In the genomic region with DNA sequence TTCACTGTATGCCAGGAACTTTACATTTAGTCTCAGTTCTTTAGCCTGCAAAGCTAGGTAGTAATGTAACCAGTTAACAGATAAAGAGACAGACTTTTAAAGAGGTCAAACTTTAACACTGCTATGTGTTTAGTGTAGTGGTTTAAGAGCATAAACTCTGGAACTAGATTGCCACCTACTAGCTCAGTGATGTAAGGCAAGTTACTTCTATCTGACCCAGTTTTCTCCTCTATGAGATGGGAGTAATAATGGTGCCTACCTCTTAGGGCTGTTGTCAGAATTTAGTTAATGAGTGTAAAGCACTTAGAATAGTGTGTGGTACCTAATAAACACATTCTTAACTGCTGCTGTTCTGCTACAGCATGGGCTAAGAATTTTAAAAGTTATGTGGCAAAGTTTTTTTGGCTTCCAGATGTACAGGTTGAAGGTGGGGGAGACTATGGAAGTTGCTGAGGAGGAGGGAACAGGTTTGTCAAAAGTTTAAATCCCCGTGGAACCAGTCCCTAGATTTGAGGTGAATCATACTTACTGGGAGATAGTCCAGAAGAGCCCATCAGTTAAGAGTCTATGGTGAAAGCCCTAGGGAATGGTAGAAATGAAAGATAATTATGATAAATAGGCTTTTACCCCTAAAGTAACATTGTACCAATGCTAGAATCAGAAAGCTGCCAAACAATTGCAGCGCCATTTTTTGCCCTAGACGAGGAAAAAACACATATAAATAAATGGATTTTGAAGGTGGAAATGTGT, we compare ENCODE assay signal across 1 cellular context.
TF ChIP-seq lines count a peak whose summit lies in the region.

No MANE protein-coding gene starts in this region.

TF ChIP-seq in WTC11, 78 proteins besides CTCF, POLR2A, EP300 and RAD21 (continued from another document):
- TF ChIP-seq FOXJ3 (CRISPR knock-in tag; IDR thresholded peaks at IDR 0.05; ENCODE audit: borderline replicate concordance) (no peak), SMAD3 (CRISPR knock-in tag; IDR thresholded peaks at IDR 0.05; ENCODE audit: borderline replicate concordance) (no peak), GRHL2 (CRISPR knock-in tag; IDR thresholded peaks at IDR 0.05; ENCODE audit: insufficient replicate concordance, severe bottlenecking) (no peak), ZBTB21 (CRISPR knock-in tag; IDR thresholded peaks at IDR 0.05; ENCODE audit: borderline replicate concordance) (no peak), FOXP1 (CRISPR knock-in tag; IDR thresholded peaks at IDR 0.05; ENCODE audit: borderline replicate concordance) (no peak), ZNF219 (CRISPR knock-in tag; IDR thresholded peaks at IDR 0.05; ENCODE audit: borderline replicate concordance) (no peak)
- TF ChIP-seq, protein P1, sequence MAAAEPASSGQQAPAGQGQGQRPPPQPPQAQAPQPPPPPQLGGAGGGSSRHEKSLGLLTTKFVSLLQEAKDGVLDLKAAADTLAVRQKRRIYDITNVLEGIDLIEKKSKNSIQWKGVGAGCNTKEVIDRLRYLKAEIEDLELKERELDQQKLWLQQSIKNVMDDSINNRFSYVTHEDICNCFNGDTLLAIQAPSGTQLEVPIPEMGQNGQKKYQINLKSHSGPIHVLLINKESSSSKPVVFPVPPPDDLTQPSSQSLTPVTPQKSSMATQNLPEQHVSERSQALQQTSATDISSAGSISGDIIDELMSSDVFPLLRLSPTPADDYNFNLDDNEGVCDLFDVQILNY (CRISPR knock-in tag; IDR thresholded peaks at IDR 0.05) = no peak
- TF ChIP-seq, protein P2, sequence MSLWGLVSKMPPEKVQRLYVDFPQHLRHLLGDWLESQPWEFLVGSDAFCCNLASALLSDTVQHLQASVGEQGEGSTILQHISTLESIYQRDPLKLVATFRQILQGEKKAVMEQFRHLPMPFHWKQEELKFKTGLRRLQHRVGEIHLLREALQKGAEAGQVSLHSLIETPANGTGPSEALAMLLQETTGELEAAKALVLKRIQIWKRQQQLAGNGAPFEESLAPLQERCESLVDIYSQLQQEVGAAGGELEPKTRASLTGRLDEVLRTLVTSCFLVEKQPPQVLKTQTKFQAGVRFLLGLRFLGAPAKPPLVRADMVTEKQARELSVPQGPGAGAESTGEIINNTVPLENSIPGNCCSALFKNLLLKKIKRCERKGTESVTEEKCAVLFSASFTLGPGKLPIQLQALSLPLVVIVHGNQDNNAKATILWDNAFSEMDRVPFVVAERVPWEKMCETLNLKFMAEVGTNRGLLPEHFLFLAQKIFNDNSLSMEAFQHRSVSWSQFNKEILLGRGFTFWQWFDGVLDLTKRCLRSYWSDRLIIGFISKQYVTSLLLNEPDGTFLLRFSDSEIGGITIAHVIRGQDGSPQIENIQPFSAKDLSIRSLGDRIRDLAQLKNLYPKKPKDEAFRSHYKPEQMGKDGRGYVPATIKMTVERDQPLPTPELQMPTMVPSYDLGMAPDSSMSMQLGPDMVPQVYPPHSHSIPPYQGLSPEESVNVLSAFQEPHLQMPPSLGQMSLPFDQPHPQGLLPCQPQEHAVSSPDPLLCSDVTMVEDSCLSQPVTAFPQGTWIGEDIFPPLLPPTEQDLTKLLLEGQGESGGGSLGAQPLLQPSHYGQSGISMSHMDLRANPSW (CRISPR knock-in tag; conservative IDR thresholded peaks at IDR 0.05; ENCODE audit: low read depth) = no peak
- TF ChIP-seq, protein P3, sequence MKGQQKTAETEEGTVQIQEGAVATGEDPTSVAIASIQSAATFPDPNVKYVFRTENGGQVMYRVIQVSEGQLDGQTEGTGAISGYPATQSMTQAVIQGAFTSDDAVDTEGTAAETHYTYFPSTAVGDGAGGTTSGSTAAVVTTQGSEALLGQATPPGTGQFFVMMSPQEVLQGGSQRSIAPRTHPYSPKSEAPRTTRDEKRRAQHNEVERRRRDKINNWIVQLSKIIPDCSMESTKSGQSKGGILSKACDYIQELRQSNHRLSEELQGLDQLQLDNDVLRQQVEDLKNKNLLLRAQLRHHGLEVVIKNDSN (CRISPR knock-in tag; IDR thresholded peaks at IDR 0.05) = no peak
- TF ChIP-seq, protein P4, sequence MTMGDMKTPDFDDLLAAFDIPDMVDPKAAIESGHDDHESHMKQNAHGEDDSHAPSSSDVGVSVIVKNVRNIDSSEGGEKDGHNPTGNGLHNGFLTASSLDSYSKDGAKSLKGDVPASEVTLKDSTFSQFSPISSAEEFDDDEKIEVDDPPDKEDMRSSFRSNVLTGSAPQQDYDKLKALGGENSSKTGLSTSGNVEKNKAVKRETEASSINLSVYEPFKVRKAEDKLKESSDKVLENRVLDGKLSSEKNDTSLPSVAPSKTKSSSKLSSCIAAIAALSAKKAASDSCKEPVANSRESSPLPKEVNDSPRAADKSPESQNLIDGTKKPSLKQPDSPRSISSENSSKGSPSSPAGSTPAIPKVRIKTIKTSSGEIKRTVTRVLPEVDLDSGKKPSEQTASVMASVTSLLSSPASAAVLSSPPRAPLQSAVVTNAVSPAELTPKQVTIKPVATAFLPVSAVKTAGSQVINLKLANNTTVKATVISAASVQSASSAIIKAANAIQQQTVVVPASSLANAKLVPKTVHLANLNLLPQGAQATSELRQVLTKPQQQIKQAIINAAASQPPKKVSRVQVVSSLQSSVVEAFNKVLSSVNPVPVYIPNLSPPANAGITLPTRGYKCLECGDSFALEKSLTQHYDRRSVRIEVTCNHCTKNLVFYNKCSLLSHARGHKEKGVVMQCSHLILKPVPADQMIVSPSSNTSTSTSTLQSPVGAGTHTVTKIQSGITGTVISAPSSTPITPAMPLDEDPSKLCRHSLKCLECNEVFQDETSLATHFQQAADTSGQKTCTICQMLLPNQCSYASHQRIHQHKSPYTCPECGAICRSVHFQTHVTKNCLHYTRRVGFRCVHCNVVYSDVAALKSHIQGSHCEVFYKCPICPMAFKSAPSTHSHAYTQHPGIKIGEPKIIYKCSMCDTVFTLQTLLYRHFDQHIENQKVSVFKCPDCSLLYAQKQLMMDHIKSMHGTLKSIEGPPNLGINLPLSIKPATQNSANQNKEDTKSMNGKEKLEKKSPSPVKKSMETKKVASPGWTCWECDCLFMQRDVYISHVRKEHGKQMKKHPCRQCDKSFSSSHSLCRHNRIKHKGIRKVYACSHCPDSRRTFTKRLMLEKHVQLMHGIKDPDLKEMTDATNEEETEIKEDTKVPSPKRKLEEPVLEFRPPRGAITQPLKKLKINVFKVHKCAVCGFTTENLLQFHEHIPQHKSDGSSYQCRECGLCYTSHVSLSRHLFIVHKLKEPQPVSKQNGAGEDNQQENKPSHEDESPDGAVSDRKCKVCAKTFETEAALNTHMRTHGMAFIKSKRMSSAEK (CRISPR knock-in tag; IDR thresholded peaks at IDR 0.05; ENCODE audit: borderline replicate concordance) = no peak
